Comparison of ENCODE assay signal across 8 cellular contexts in the genomic region with DNA sequence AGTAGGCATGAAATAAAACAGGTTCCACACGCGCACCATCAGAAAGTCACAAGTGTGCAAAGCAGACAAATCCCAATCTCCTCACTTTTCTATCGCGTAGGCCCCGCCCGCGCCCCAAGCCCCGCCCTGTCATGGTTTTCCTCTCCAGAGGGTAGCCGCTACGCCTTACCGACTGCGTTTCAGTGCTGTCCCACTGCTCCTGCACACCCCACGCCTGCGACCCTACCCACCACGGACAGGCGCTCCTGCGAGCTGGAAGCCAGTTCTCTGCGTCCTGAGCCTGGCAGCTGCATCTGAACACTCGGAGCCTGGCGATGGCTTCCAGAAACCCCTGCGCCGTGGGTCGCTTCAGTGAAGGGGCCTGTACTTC. TPM values are rescaled to one million over a fixed set of nuclear protein-coding genes. Genes with fewer than 3 reads are reported as not detected.
DNase-seq lines count a peak whose midpoint lies in the region; ATAC-seq and TF ChIP-seq lines count a peak whose summit lies in the region.

No MANE protein-coding gene starts in this region.

- peak overlapping the region; percentile 86 for H3K27ac Mint-ChIP-seq in chondrocyte (ENCODE audit: unreplicated experiment)

- peak overlapping the region; percentile 96 for H3K4me3 ChIP-seq in BE2C (ENCODE audit: low read depth, low read length)
- H3K4me3 ChIP-seq in lung, result peak overlapping the region; percentile 77

- peak; percentile 68 for DNase-seq in BE2C
- DNase-seq in T follicular helper cell (ENCODE audit: low read depth), result peak; percentile 1
- no peak for DNase-seq in chondrocyte (ENCODE audit: low spot score)
- peak; percentile 58 for DNase-seq in lung (ENCODE audit: low spot score)
- peak in 2 of 3 experiments; percentile 6 to 48 for DNase-seq in stimulated activated CD4-positive, alpha-beta T cell treated with anti-CD3 and anti-CD28 coated beads, TNF-alpha, amount 100 ng/mL, for 24 hours (ENCODE audit: low read depth in 3 of 3)
- no peak for DNase-seq in NOMO-1 (lab: John Stamatoyannopoulos, UW; ENCODE audit: unreplicated experiment in 2 of 2)

- H3K27ac ChIP-seq in lung (ENCODE audit: low read depth in 1 of 2, low read length in 1 of 2), result peak overlapping the region; percentile 87 to 93

- TF ChIP-seq CTCF in BE2C (IDR thresholded peaks at IDR 0.05; ENCODE audit: low read depth, low read length), result no peak
- peak; percentile 13 for TF ChIP-seq CTCF in chondrocyte (IDR thresholded peaks at IDR 0.05)
- TF ChIP-seq CTCF in lung (IDR thresholded peaks at IDR 0.05; ENCODE audit: control extremely low read depth, extremely low read depth), result no peak

- WGBS in lung, 2 donors, result 1 to 2% methylated on average over 19 to 23 of the region's 23 CpGs

- H3K4me3 Mint-ChIP-seq in chondrocyte (ENCODE audit: unreplicated experiment), result peak overlapping the region; percentile 99

- no peaks in the 10 kb centered on the region for H3K4me1 ChIP-seq in BE2C
- peaks cover 0 to 8% of the 10 kb centered on the region in 2 donors for H3K4me1 ChIP-seq in lung (ENCODE audit: control insufficient read depth in 2 of 2, insufficient read depth in 2 of 2, low read length in 2 of 2)

- peaks cover 14% of the 10 kb centered on the region for H3K4me1 Mint-ChIP-seq in chondrocyte (ENCODE audit: low read depth)

- H3K9me3 ChIP-seq in BE2C (no peaks in the 10 kb centered on the region), lung (ENCODE audit: control insufficient read depth in 2 of 2, insufficient read depth in 1 of 2, low read length in 1 of 2) (peaks cover 20 to 24% of the 10 kb centered on the region in 2 donors)

- peaks cover 57% of the 10 kb centered on the region for H3K36me3 Mint-ChIP-seq in chondrocyte (ENCODE audit: low read depth)

- no peaks in the 10 kb centered on the region for H3K27me3 ChIP-seq in BE2C
- H3K27me3 ChIP-seq in lung (ENCODE audit: control insufficient read depth, insufficient read depth), result no peaks in the 10 kb centered on the region

- peaks cover 76% of the 10 kb centered on the region for H3K9me3 Mint-ChIP-seq in chondrocyte (ENCODE audit: low read depth)

- ATAC-seq in GM19043 (IDR thresholded peaks at IDR 0.05; ENCODE audit: low read depth, unreplicated experiment) (peak; percentile 15), HG03378 (IDR thresholded peaks at IDR 0.05; ENCODE audit: unreplicated experiment) (peak; percentile 38), lung (ENCODE audit: insufficient read depth, low FRiP score) (peak; percentile 42)

- peaks cover 5% of the 10 kb centered on the region; the same call in 1 of the 2 replicates for H3K36me3 ChIP-seq in BE2C
- H3K36me3 ChIP-seq in lung (ENCODE audit: control insufficient read depth in 2 of 2, insufficient read depth in 2 of 2, low read length in 2 of 2), result peaks cover 9 to 32% of the 10 kb centered on the region in 2 donors

- no peaks in the 10 kb centered on the region for H3K27me3 Mint-ChIP-seq in chondrocyte (ENCODE audit: low read depth)

RNA-seq across cellular contexts. Expression of a gene that starts 0.4 kb away (rescaled TPM):
- 4.8 TPM for polyA plus RNA-seq in BE2C (2012; ENCODE audit: insufficient read depth, insufficient read length, low read depth)
- 3.4 to 4.4 TPM (median 4.2 TPM) in 3 replicates for total RNA-seq in chondrocyte
- 1 to 10 TPM; 4.3 to 4.5 TPM for total RNA-seq in lung
- 1 to 10 TPM; 1.2 to 2.6 TPM for polyA plus RNA-seq in lung

RNA-seq across cellular contexts. Expression of a gene that starts 28.1 kb away (rescaled TPM):
- 4.1 TPM for polyA plus RNA-seq in BE2C (2012; ENCODE audit: insufficient read depth, insufficient read length, low read depth)
- total RNA-seq in chondrocyte (4.8 to 8.7 TPM (median 5.9 TPM) in 3 replicates), lung (10 to 100 TPM in 1 of 2 donors, 1 to 10 TPM in 1; 7.0 to 12.9 TPM)
- 1 to 10 TPM; 2.7 to 3.6 TPM for polyA plus RNA-seq in lung

RNA-seq across cellular contexts. Expression of a gene that starts 28.2 kb away (rescaled TPM):
- 9.0 TPM for polyA plus RNA-seq in BE2C (2012; ENCODE audit: insufficient read depth, insufficient read length, low read depth)
- total RNA-seq in chondrocyte (9.4 to 10.6 TPM (median 10.0 TPM) in 3 replicates), lung (1 to 10 TPM; 6.7 to 8.3 TPM)
- polyA plus RNA-seq in lung, result 1 to 10 TPM; 2.5 to 4.9 TPM

RNA-seq across cellular contexts. Expression of a gene that starts 59.2 kb away (rescaled TPM):
- 1.5 TPM for polyA plus RNA-seq in BE2C (2012; ENCODE audit: insufficient read depth, insufficient read length, low read depth)
- total RNA-seq in chondrocyte, result 0.02 TPM in 1 of 3 replicates, not detected in the others
- total RNA-seq in lung, result 10 to 100 TPM in 1 of 2 donors, 1 to 10 TPM in 1; 2.4 to 14.4 TPM
- 1 to 10 TPM; 1.3 to 2.0 TPM for polyA plus RNA-seq in lung

Comparison
In these comparisons a context has a peak if more than half of its experiments do, and no peak if none do; other contexts are left out.
1. DNase-seq: peak in BE2C (single experiment), T follicular helper cell (single experiment), lung (single experiment) and stimulated activated CD4-positive, alpha-beta T cell treated with anti-CD3 and anti-CD28 coated beads, TNF-alpha, amount 100 ng/mL, for 24 hours (2 of 3); none in chondrocyte (single experiment) and NOMO-1 (0 of 2).
2. Peak in every context shown above with its lines, with median percentiles within 50 percentile points of each other: ATAC-seq.